ENCODE assay signal across 6 cellular contexts in the genomic region with DNA sequence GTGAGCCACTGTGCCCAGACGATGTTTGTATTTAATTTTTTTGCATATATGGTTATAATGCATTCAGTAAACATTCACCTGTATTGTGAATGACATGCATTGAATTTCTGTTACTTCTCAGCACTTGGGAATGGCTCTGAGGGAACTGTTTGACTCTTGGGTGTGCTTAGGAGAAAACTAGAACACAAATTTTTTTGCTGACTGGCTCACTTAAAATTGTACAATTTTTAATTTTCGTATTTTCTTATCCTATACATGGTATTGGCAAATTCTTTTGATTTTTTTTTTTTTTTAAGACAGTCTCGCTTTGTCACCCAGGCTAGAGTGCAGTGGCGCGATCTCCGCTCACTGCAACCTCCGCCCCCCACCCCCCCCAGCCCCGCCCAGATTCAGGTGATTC.
"Had no signal": no experiment of that assay in that cellular context is flagged by ENCODE, and none has a peak within 500 bp of the region (broad histone marks: within the 10 kb centered on the region; RNA-seq: fewer than 3 reads in every experiment).

No MANE protein-coding gene starts in this region.

- H3K9ac ChIP-seq: KMS-11 had no signal

- H3K4me2 ChIP-seq: KMS-11 had no signal

- ATAC-seq: HepG2 had no signal

- DNase-seq: Karpas-422, KBM-7, KG1 had no signal

- H3K27ac ChIP-seq: HL-60, KMS-11 had no signal

- FAIRE-seq: HepG2 had no signal
